ENCODE assay signal across 8 cellular contexts in genomic region chr12:100573168-100573498, GRCh38. TPM values are rescaled to one million over a fixed set of nuclear protein-coding genes. Genes with fewer than 3 reads are reported as not detected.
A peak's percentile ranks its signal among the peaks of the same experiment; 100 is the strongest.
DNase-seq lines count a peak whose midpoint lies in the region; ATAC-seq, FAIRE-seq and TF ChIP-seq lines count a peak whose summit lies in the region.

No MANE protein-coding gene starts in this region.

- WGBS in heart right ventricle, 2 donors, result 7 to 10% methylated on average over 14 of the region's 14 CpGs

- peak overlapping the region; percentile 55 to 79 (median 65) for H3K4me3 ChIP-seq in heart right ventricle
- H3K4me3 ChIP-seq in colonic mucosa, result peak overlapping the region; percentile 55
- H3K4me3 ChIP-seq in mucosa of stomach (ENCODE audit: low read length), result peak overlapping the region; percentile 86

- no peaks in the 10 kb centered on the region for H3K9me3 ChIP-seq in heart right ventricle
- H3K9me3 ChIP-seq in colonic mucosa, result no peaks in the 10 kb centered on the region
- H3K9me3 ChIP-seq in mucosa of stomach (ENCODE audit: control insufficient read depth, low read length), result no peaks in the 10 kb centered on the region

- DNase-seq in heart right ventricle (no peak), Right ventricle myocardium superior (no peak), colonic mucosa (no peak), NOMO-1 treated with DMSO at 0.1 percent for 48 hours (lab: John Stamatoyannopoulos, UW; ENCODE audit: unreplicated experiment) (no peak), SIG-M5 treated with dmso at 0.1 percent for 504 hours (lab: John Stamatoyannopoulos, UW; ENCODE audit: unreplicated experiment) (no peak), H54 (ENCODE audit: insufficient read length, low spot score) (no peak)

- H3K4me1 ChIP-seq in heart right ventricle (peaks cover 0 to 31% (median 17%) of the 10 kb centered on the region in 9 donors), colonic mucosa (no peaks in the 10 kb centered on the region), mucosa of stomach (ENCODE audit: control insufficient read depth, insufficient read depth, low read length) (peaks cover 14% of the 10 kb centered on the region)

- H3K27ac ChIP-seq in heart right ventricle (peak overlapping the region in 9 of 10 donors; percentile 41 to 88 (median 63)), colonic mucosa (peak overlapping the region; percentile 79)

- TF ChIP-seq POLR2A in H54 (IDR thresholded peaks at IDR 0.05; ENCODE audit: low read depth, low read length), result no peak

- H3K27me3 ChIP-seq in heart right ventricle, result peaks cover 0 to 5% (median 0%) of the 10 kb centered on the region in 7 donors
- no peaks in the 10 kb centered on the region for H3K27me3 ChIP-seq in colonic mucosa
- no peaks in the 10 kb centered on the region for H3K27me3 ChIP-seq in mucosa of stomach (ENCODE audit: control insufficient read depth, insufficient read depth, low read length)

- intact Hi-C loops in heart right ventricle (cut with DNase I), result loop anchor here in 2 of 10 donors (10.0 kb wide), 2 partner anchors 162 to 308 kb away; partner anchors contain the start of genes DEPDC4 (in 1 of the 2) and SCYL2 (in 1 of the 2)
- intact Hi-C loops in Right ventricle myocardium superior (cut with DNase I), result no loop called here
- intact Hi-C loops in colonic mucosa (cut with DNase I), result no loop called here

- H3K36me3 ChIP-seq in heart right ventricle, result no peaks in the 10 kb centered on the region
- no peaks in the 10 kb centered on the region for H3K36me3 ChIP-seq in colonic mucosa
- H3K36me3 ChIP-seq in mucosa of stomach (ENCODE audit: control insufficient read depth, insufficient read depth, low read length), result no peaks in the 10 kb centered on the region

- no peak for ATAC-seq in heart right ventricle
- ATAC-seq in Right ventricle myocardium superior (ENCODE audit: poor library complexity), result no peak
- no peak for ATAC-seq in GM21529 (IDR thresholded peaks at IDR 0.05; ENCODE audit: unreplicated experiment)

- H3K9ac ChIP-seq in colonic mucosa (ENCODE audit: low read depth in 2 of 2, low read length in 2 of 2) (peak overlapping the region; percentile 45 to 89), mucosa of stomach (ENCODE audit: low read length) (peak overlapping the region; percentile 75)

- FAIRE-seq in H54 (lab: Jason Lieb, UNC), result no peak

- TF ChIP-seq CTCF in heart right ventricle (IDR thresholded peaks at IDR 0.05), result no peak
- TF ChIP-seq CTCF in colonic mucosa (IDR thresholded peaks at IDR 0.05), result no peak

RNA-seq across cellular contexts. Expression of gene GAS2L3, which starts 0.4 kb away (rescaled TPM):
- total RNA-seq in heart right ventricle, result 1 to 10 TPM; 1.3 to 5.6 (median 2.0) TPM
- polyA plus RNA-seq in heart right ventricle, result 1 to 10 TPM in 1 of 2 donors, under 1 TPM in 1; 0.43 to 1.5 TPM
- total RNA-seq in Right ventricle myocardium superior, result 2.4 TPM
- 10 to 100 TPM; 23.5 to 56.0 TPM for total RNA-seq in colonic mucosa
